In the genomic region with DNA sequence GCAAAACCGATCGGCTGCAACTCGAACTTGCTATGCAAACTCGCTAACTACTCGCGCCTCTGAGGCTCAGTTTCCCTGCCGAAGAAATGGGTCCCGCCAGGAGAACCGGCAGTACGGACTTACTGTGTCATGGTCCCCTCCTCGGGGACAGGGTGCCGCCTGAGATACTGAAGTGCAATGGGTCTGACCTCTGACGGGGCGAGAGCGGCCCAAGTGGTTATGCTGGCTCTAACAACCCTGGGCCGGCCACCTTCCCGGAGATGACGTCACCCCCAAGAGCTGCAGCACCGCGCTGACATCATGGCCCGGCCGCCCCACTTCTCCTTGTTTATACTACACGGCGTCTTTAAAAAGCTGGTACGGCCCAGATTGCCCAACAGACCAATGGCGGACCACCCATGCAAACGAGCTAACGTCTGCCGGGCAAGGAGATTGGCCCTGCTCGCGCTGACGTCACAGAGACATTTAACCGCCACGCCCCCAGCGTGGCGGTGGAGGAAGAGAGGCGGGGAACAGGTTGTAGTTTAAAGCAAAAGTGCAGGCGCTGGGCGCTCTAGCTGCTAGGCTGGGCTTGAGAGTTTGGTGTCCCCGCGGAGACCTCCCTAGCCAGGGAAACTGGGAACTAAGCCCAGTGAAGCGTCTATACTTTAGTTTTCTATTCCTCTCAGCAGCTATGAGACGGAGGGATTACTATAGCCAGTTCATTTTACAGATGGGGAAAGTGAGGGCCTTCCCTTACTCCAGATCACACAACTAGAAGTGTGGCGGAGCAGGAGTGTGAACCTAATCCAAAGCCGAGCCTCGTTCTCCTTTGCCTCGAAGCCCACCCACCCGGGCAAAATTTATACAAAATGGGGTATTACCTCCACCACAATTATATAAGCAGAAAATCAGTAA, we compare ENCODE assay signal across 1 cellular context.
TF ChIP-seq lines count a peak whose summit lies in the region.

No MANE protein-coding gene starts in this region.

TF ChIP-seq in HepG2, 621 proteins besides CTCF, POLR2A, EP300 and RAD21 (continued from another document and continues in another):
- TF ChIP-seq SRSF9 (IDR thresholded peaks at IDR 0.05; ENCODE audit: borderline replicate concordance, insufficient read depth, low read depth, low read length, poor library complexity, severe bottlenecking): no peak
- no peak for TF ChIP-seq PAX8 (CRISPR knock-in tag; IDR thresholded peaks at IDR 0.05; ENCODE audit: borderline replicate concordance)
- TF ChIP-seq ZNF670 (CRISPR knock-in tag; IDR thresholded peaks at IDR 0.05; ENCODE audit: borderline replicate concordance): 0 out of 2 replicates have a peak, but pooled peaks have one; percentile 47
- TF ChIP-seq PAWR (CRISPR knock-in tag; IDR thresholded peaks at IDR 0.05; ENCODE audit: borderline replicate concordance): no peak
- TF ChIP-seq IRX3 (CRISPR knock-in tag; IDR thresholded peaks at IDR 0.05; ENCODE audit: borderline replicate concordance, low read depth): no peak
- no peak for TF ChIP-seq SKI (IDR thresholded peaks at IDR 0.05; ENCODE audit: partially characterized antibody)
- TF ChIP-seq ZBTB7A (CRISPR knock-in tag; IDR thresholded peaks at IDR 0.05): no peak
- TF ChIP-seq ELF4 (CRISPR knock-in tag; IDR thresholded peaks at IDR 0.05; ENCODE audit: borderline replicate concordance): no peak
- TF ChIP-seq ZNF224 (CRISPR knock-in tag; IDR thresholded peaks at IDR 0.05): 0 out of 2 replicates have a peak, but pooled peaks have one; percentile 51
- TF ChIP-seq ZFP1 (CRISPR knock-in tag; IDR thresholded peaks at IDR 0.05): no peak
- TF ChIP-seq RFX5 (IDR thresholded peaks at IDR 0.05; ENCODE audit: low read depth, low read length): peak; percentile 80
- TF ChIP-seq, protein P1, sequence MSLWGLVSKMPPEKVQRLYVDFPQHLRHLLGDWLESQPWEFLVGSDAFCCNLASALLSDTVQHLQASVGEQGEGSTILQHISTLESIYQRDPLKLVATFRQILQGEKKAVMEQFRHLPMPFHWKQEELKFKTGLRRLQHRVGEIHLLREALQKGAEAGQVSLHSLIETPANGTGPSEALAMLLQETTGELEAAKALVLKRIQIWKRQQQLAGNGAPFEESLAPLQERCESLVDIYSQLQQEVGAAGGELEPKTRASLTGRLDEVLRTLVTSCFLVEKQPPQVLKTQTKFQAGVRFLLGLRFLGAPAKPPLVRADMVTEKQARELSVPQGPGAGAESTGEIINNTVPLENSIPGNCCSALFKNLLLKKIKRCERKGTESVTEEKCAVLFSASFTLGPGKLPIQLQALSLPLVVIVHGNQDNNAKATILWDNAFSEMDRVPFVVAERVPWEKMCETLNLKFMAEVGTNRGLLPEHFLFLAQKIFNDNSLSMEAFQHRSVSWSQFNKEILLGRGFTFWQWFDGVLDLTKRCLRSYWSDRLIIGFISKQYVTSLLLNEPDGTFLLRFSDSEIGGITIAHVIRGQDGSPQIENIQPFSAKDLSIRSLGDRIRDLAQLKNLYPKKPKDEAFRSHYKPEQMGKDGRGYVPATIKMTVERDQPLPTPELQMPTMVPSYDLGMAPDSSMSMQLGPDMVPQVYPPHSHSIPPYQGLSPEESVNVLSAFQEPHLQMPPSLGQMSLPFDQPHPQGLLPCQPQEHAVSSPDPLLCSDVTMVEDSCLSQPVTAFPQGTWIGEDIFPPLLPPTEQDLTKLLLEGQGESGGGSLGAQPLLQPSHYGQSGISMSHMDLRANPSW (CRISPR knock-in tag; IDR thresholded peaks at IDR 0.05; ENCODE audit: borderline replicate concordance): peak; percentile 68; the same call in 1 of the 2 replicates
- TF ChIP-seq, protein P2, sequence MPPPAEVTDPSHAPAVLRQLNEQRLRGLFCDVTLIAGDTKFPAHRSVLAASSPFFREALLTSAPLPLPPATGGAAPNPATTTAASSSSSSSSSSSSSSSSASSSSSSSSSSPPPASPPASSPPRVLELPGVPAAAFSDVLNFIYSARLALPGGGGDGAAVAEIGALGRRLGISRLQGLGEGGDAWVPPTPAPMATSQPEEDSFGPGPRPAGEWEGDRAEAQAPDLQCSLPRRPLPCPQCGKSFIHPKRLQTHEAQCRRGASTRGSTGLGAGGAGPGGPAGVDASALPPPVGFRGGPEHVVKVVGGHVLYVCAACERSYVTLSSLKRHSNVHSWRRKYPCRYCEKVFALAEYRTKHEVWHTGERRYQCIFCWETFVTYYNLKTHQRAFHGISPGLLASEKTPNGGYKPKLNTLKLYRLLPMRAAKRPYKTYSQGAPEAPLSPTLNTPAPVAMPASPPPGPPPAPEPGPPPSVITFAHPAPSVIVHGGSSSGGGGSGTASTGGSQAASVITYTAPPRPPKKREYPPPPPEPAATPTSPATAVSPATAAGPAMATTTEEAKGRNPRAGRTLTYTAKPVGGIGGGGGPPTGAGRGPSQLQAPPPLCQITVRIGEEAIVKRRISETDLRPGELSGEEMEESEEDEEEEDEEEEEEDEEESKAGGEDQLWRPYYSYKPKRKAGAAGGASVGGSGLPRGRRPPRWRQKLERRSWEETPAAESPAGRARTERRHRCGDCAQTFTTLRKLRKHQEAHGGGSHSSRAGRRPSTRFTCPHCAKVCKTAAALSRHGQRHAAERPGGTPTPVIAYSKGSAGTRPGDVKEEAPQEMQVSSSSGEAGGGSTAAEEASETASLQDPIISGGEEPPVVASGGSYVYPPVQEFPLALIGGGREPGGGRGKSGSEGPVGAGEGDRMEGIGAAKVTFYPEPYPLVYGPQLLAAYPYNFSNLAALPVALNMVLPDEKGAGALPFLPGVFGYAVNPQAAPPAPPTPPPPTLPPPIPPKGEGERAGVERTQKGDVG (CRISPR knock-in tag; IDR thresholded peaks at IDR 0.05; ENCODE audit: borderline replicate concordance): no peak
- no peak for TF ChIP-seq SPEN (CRISPR knock-in tag; IDR thresholded peaks at IDR 0.05; ENCODE audit: low read depth)
- TF ChIP-seq, protein P3, sequence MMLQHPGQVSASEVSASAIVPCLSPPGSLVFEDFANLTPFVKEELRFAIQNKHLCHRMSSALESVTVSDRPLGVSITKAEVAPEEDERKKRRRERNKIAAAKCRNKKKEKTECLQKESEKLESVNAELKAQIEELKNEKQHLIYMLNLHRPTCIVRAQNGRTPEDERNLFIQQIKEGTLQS (CRISPR knock-in tag; IDR thresholded peaks at IDR 0.05): peak; percentile 71
- no peak for TF ChIP-seq ZNF709 (CRISPR knock-in tag; IDR thresholded peaks at IDR 0.05)
- TF ChIP-seq YEATS2 (CRISPR knock-in tag; IDR thresholded peaks at IDR 0.05; ENCODE audit: borderline replicate concordance): no peak
- TF ChIP-seq, protein P4, sequence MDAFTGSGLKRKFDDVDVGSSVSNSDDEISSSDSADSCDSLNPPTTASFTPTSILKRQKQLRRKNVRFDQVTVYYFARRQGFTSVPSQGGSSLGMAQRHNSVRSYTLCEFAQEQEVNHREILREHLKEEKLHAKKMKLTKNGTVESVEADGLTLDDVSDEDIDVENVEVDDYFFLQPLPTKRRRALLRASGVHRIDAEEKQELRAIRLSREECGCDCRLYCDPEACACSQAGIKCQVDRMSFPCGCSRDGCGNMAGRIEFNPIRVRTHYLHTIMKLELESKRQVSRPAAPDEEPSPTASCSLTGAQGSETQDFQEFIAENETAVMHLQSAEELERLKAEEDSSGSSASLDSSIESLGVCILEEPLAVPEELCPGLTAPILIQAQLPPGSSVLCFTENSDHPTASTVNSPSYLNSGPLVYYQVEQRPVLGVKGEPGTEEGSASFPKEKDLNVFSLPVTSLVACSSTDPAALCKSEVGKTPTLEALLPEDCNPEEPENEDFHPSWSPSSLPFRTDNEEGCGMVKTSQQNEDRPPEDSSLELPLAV (CRISPR knock-in tag; conservative IDR thresholded peaks at IDR 0.05; ENCODE audit: low read depth): no peak
- 0 out of 2 replicates have a peak, but pooled peaks have one; percentile 68 for TF ChIP-seq ZC3H13 (CRISPR knock-in tag; IDR thresholded peaks at IDR 0.05)
- TF ChIP-seq TAF15 (IDR thresholded peaks at IDR 0.05; ENCODE audit: low read depth, low read length, poor library complexity, severe bottlenecking): no peak
- no peak for TF ChIP-seq U2AF2 (IDR thresholded peaks at IDR 0.05; ENCODE audit: low read depth, low read length)
- TF ChIP-seq YY1 (IDR thresholded peaks at IDR 0.05; ENCODE audit: insufficient read depth, insufficient replicate concordance, low read depth, low read length): no peak
- TF ChIP-seq, protein P5, sequence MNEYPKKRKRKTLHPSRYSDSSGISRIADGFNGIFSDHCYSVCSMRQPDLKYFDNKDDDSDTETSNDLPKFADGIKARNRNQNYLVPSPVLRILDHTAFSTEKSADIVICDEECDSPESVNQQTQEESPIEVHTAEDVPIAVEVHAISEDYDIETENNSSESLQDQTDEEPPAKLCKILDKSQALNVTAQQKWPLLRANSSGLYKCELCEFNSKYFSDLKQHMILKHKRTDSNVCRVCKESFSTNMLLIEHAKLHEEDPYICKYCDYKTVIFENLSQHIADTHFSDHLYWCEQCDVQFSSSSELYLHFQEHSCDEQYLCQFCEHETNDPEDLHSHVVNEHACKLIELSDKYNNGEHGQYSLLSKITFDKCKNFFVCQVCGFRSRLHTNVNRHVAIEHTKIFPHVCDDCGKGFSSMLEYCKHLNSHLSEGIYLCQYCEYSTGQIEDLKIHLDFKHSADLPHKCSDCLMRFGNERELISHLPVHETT (CRISPR knock-in tag; conservative IDR thresholded peaks at IDR 0.05): no peak
- TF ChIP-seq, protein P6, sequence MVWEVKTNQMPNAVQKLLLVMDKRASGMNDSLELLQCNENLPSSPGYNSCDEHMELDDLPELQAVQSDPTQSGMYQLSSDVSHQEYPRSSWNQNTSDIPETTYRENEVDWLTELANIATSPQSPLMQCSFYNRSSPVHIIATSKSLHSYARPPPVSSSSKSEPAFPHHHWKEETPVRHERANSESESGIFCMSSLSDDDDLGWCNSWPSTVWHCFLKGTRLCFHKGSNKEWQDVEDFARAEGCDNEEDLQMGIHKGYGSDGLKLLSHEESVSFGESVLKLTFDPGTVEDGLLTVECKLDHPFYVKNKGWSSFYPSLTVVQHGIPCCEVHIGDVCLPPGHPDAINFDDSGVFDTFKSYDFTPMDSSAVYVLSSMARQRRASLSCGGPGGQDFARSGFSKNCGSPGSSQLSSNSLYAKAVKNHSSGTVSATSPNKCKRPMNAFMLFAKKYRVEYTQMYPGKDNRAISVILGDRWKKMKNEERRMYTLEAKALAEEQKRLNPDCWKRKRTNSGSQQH (CRISPR knock-in tag; IDR thresholded peaks at IDR 0.05; ENCODE audit: low read depth): no peak
- TF ChIP-seq, protein P7, sequence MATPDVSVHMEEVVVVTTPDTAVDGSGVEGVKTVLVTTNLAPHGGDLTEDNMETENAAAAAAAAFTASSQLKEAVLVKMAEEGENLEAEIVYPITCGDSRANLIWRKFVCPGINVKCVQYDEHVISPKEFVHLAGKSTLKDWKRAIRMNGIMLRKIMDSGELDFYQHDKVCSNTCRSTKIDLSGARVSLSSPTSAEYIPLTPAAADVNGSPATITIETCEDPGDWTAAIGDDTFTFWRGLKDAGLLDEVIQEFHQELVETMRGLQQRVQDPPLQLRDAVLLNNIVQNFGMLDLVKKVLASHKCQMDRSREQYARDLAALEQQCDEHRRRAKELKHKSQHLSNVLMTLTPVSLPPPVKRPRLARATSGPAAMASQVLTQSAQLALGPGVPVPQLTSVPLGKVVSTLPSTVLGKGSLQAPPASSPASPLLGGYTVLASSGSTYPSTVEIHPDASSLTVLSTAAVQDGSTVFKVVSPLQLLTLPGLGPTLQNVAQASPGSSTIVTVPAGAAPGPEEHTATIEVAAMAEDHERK (CRISPR knock-in tag; IDR thresholded peaks at IDR 0.05; ENCODE audit: low read depth): no peak
- TF ChIP-seq THYN1 (CRISPR knock-in tag; IDR thresholded peaks at IDR 0.05; ENCODE audit: borderline replicate concordance, low read depth): no peak
- no peak; the same call in none of the 2 replicates for TF ChIP-seq HDAC1 (CRISPR knock-in tag; IDR thresholded peaks at IDR 0.05)
- TF ChIP-seq FOXK2 (IDR thresholded peaks at IDR 0.05): peak; percentile 92
- TF ChIP-seq AKAP8 (CRISPR knock-in tag; IDR thresholded peaks at IDR 0.05): no peak
- no peak; the same call in 1 of the 2 replicates for TF ChIP-seq ZNF501 (CRISPR knock-in tag; IDR thresholded peaks at IDR 0.05)
- TF ChIP-seq, protein P8, sequence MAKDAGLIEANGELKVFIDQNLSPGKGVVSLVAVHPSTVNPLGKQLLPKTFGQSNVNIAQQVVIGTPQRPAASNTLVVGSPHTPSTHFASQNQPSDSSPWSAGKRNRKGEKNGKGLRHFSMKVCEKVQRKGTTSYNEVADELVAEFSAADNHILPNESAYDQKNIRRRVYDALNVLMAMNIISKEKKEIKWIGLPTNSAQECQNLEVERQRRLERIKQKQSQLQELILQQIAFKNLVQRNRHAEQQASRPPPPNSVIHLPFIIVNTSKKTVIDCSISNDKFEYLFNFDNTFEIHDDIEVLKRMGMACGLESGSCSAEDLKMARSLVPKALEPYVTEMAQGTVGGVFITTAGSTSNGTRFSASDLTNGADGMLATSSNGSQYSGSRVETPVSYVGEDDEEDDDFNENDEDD (CRISPR knock-in tag; IDR thresholded peaks at IDR 0.05; ENCODE audit: borderline replicate concordance): no peak
- TF ChIP-seq, protein P9, sequence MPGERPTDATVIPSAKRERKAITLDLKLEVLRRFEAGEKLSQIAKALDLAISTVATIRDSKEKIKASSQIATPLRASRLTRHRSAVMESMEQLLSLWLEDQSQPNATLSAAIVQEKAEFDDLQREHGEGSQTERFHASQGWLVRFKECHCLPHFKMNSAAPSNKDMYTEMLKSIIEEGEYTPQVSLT (CRISPR knock-in tag; IDR thresholded peaks at IDR 0.05; ENCODE audit: borderline replicate concordance, low read depth): no peak
- TF ChIP-seq ZFY (CRISPR knock-in tag; IDR thresholded peaks at IDR 0.05): no peak; the same call in 1 of the 2 replicates
- TF ChIP-seq ZNF557 (CRISPR knock-in tag; IDR thresholded peaks at IDR 0.05): no peak
- TF ChIP-seq TBL1XR1 (IDR thresholded peaks at IDR 0.05; ENCODE audit: borderline replicate concordance, low read length, partially characterized antibody): peak; percentile 62
- TF ChIP-seq ZIK1 (CRISPR knock-in tag; IDR thresholded peaks at IDR 0.05; ENCODE audit: borderline replicate concordance, low read depth): no peak
- TF ChIP-seq HOXA9 (CRISPR knock-in tag; IDR thresholded peaks at IDR 0.05; ENCODE audit: borderline replicate concordance): no peak
- no peak for TF ChIP-seq ZNF737 (CRISPR knock-in tag; IDR thresholded peaks at IDR 0.05; ENCODE audit: borderline replicate concordance)
- TF ChIP-seq HNRNPLL (IDR thresholded peaks at IDR 0.05; ENCODE audit: low read depth, low read length, poor library complexity, severe bottlenecking): peak; percentile 71
- no peak for TF ChIP-seq ZMAT3 (CRISPR knock-in tag; conservative IDR thresholded peaks at IDR 0.05)
- no peak for TF ChIP-seq NRL (CRISPR knock-in tag; IDR thresholded peaks at IDR 0.05; ENCODE audit: borderline replicate concordance)
- TF ChIP-seq ZNF484 (CRISPR knock-in tag; IDR thresholded peaks at IDR 0.05; ENCODE audit: borderline replicate concordance, low read depth): no peak
- peak; percentile 58 for TF ChIP-seq ZFX (CRISPR knock-in tag; IDR thresholded peaks at IDR 0.05; ENCODE audit: low read depth)
- no peak for TF ChIP-seq ZNF562 (CRISPR knock-in tag; IDR thresholded peaks at IDR 0.05; ENCODE audit: borderline replicate concordance)
- no peak for TF ChIP-seq NBN (conservative IDR thresholded peaks at IDR 0.05)
- peak; percentile 35; the same call in 1 of the 2 replicates for TF ChIP-seq DMAP1 (CRISPR knock-in tag; IDR thresholded peaks at IDR 0.05)
- TF ChIP-seq HIVEP1 (CRISPR knock-in tag; IDR thresholded peaks at IDR 0.05): 0 out of 2 replicates have a peak, but pooled peaks have one; percentile 40
- no peak for TF ChIP-seq PHB2 (IDR thresholded peaks at IDR 0.05; ENCODE audit: partially characterized antibody)
